ENCODE assay signal across 13 cellular contexts in the genomic region with DNA sequence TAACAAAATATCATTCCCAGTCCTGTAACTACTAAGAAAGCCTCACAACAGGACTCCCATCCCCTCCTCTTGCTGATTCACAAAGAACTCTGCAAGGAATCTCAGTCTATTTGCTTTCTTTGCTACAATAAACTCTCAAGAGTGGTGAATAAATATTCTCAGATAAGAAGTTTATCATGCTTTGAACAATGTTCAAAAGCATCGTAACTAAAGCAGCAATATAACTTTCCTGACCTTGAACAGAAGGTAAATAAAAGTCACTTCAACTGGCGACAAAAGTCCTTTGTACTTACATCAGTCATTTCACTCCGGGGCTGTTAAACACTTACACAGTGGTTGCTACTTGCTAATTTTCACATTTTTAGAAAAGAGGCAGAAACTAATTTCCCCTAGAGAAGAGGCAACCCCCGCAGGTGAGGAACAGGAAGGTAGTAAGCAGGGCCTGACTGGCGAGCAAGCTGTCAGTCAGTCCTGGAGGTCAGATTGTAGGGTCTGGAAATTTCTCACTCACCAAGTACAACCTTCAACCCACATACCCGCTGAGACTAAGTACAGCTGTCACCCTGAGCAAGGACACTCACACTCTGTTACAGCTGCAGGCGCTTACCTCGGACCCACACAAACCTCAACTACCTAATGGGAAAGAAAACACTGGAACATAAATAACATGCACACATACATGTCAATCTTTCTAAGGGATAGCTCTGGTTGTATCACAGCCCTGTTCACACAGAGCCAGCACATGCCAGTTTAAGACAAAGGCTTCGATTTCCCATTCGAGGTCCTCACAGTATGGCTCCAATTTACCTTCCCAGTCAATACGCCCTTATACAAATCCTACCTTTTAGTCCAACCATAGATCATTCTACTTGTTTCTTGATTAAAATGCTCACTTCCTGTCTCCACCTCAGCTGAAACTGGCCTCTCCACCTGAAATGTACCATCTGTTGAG.
DNase-seq lines count a peak whose midpoint lies in the region; TF ChIP-seq lines count a peak whose summit lies in the region.
"Had no signal": no experiment of that assay in that cellular context is flagged by ENCODE, and none has a peak within 500 bp of the region (broad histone marks: within the 10 kb centered on the region; RNA-seq: fewer than 3 reads in every experiment).

No MANE protein-coding gene starts in this region.

- peak overlapping the region; percentile 46 for H3K27ac ChIP-seq in iPS-18a (ENCODE audit: low read length)
- H3K27ac ChIP-seq: tibial nerve had no signal

- H3K9ac ChIP-seq in iPS-18a (ENCODE audit: low read length) = peak overlapping the region; percentile 12

- H3K9me3 ChIP-seq in iPS-18a (ENCODE audit: control insufficient read depth, low read depth, low read length) = peaks cover 5% of the 10 kb centered on the region
- H3K9me3 ChIP-seq: tibial nerve had no signal

- H3K27me3 Mint-ChIP-seq in HFFc6 (ENCODE audit: insufficient read depth) (peaks cover 9% of the 10 kb centered on the region), progenitor cell of endocrine pancreas (no peaks in the 10 kb centered on the region)
- peaks cover 2% of the 10 kb centered on the region for H3K27me3 Mint-ChIP-seq in T-helper 2 cell treated with Interferon-gamma antibody and Interleukin-4, amounts not matched to agents 5 μg/mL and 100 μg/mL, for 36 hours (ENCODE audit: low read depth)

- H3K4me3 ChIP-seq in iPS-18a (ENCODE audit: low read length) = peak overlapping the region; percentile 27
- H3K4me3 ChIP-seq: tibial nerve had no signal

- no peak for DNase-seq in HFFc6
- DNase-seq in NCI-H69 (lab: John Stamatoyannopoulos, UW) = peak; percentile 91
- DNase-seq in progenitor cell of endocrine pancreas (ENCODE audit: low spot score, unreplicated experiment) = no peak
- DNase-seq in NCI-H2227 treated with DMSO at 0.1 percent for 48 hours (lab: John Stamatoyannopoulos, UW) = no peak
- DNase-seq in NCI-H2196 treated with DMSO at 0.1 percent for 48 hours (lab: John Stamatoyannopoulos, UW; ENCODE audit: unreplicated experiment) = no peak
- DNase-seq in SW480 (ENCODE audit: low spot score) = no peak
- DNase-seq in T-helper 2 cell treated with Interferon-gamma antibody and Interleukin-4, amounts not matched to agents 5 μg/mL and 100 μg/mL, for 36 hours (ENCODE audit: low spot score) = no peak
- DNase-seq: activated gamma-delta T cell; effector CD8-positive, alpha-beta T cell; Kasumi-1; NCI-H2107 had no signal

- H3K27me3 ChIP-seq in iPS-18a (ENCODE audit: control insufficient read depth, insufficient read depth, low read length) = no peaks in the 10 kb centered on the region
- H3K27me3 ChIP-seq: tibial nerve had no signal

- H3K4me1 Mint-ChIP-seq in HFFc6 (ENCODE audit: low read depth) (peaks cover 3% of the 10 kb centered on the region), progenitor cell of endocrine pancreas (ENCODE audit: low read depth) (peaks cover 34% of the 10 kb centered on the region)
- H3K4me1 Mint-ChIP-seq in T-helper 2 cell treated with Interferon-gamma antibody and Interleukin-4, amounts not matched to agents 5 μg/mL and 100 μg/mL, for 36 hours (ENCODE audit: low read depth) = peaks cover 5% of the 10 kb centered on the region

- peak overlapping the region; percentile 36; the same call in 1 of the 2 replicates for H3K4me3 Mint-ChIP-seq in HFFc6
- peak overlapping the region; percentile 17 for H3K4me3 Mint-ChIP-seq in progenitor cell of endocrine pancreas (ENCODE audit: low read depth)
- no peak overlapping the region for H3K4me3 Mint-ChIP-seq in T-helper 2 cell treated with Interferon-gamma antibody and Interleukin-4, amounts not matched to agents 5 μg/mL and 100 μg/mL, for 36 hours

- H3K9me3 Mint-ChIP-seq in HFFc6 = no peaks in the 10 kb centered on the region
- H3K9me3 Mint-ChIP-seq in progenitor cell of endocrine pancreas (ENCODE audit: low read depth) = peaks cover 14% of the 10 kb centered on the region
- no peaks in the 10 kb centered on the region for H3K9me3 Mint-ChIP-seq in T-helper 2 cell treated with Interferon-gamma antibody and Interleukin-4, amounts not matched to agents 5 μg/mL and 100 μg/mL, for 36 hours

- TF ChIP-seq CTCF in HFFc6 (IDR thresholded peaks at IDR 0.05) (no peak), progenitor cell of endocrine pancreas (IDR thresholded peaks at IDR 0.05; ENCODE audit: unreplicated experiment) (no peak)

- H3K27ac Mint-ChIP-seq in HFFc6 (peak overlapping the region; percentile 35; the same call in 1 of the 2 replicates), progenitor cell of endocrine pancreas (peak overlapping the region; percentile 96)
- no peak overlapping the region for H3K27ac Mint-ChIP-seq in T-helper 2 cell treated with Interferon-gamma antibody and Interleukin-4, amounts not matched to agents 5 μg/mL and 100 μg/mL, for 36 hours

- no peaks in the 10 kb centered on the region for H3K36me3 ChIP-seq in iPS-18a (ENCODE audit: control insufficient read depth, low read depth, low read length)
- H3K36me3 ChIP-seq: tibial nerve had no signal

- peaks cover 30% of the 10 kb centered on the region for H3K36me3 Mint-ChIP-seq in HFFc6 (ENCODE audit: low read depth)
- H3K36me3 Mint-ChIP-seq in progenitor cell of endocrine pancreas (ENCODE audit: insufficient read depth) = peaks cover 33% of the 10 kb centered on the region
- H3K36me3 Mint-ChIP-seq in T-helper 2 cell treated with Interferon-gamma antibody and Interleukin-4, amounts not matched to agents 5 μg/mL and 100 μg/mL, for 36 hours (ENCODE audit: low read depth) = no peaks in the 10 kb centered on the region

- peaks cover 41% of the 10 kb centered on the region for H3K4me1 ChIP-seq in iPS-18a (ENCODE audit: control insufficient read depth, low read depth, low read length)
- H3K4me1 ChIP-seq: tibial nerve had no signal
